ENCODE assay signal across 24 cellular contexts in the genomic region with DNA sequence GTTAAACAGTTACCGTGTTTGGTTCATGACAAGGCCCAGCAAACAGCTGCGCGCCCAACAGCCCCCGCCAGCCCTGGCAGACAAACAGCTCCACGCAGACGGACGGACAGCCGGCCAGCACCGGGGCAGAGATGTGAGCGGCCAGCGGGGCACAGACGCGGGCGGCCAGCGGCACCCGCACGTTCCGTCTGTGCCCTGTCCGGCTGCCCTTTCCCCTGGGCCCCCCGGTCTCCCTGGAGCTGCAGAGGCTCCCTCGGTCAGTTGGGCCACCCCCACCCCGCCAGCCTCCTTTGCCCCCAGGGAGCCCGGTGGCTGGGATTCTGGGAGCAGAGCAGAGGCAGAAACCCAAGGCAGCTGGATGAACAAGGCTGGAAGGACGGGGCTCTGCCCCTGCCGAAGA.
"Had no signal": no experiment of that assay in that cellular context is flagged by ENCODE, and none has a peak within 500 bp of the region (broad histone marks: within the 10 kb centered on the region; RNA-seq: fewer than 3 reads in every experiment).

No MANE protein-coding gene starts in this region.

- DNase-seq: activated CD4-positive, alpha-beta T cell treated with anti-CD3 and anti-CD28 coated beads for 48 hours; activated CD4-positive, alpha-beta T cell treated with anti-CD3 and anti-CD28 coated beads, Interleukin-2, amount 50 U/mL, for 4 hours; activated CD4-positive, CD25-positive, alpha-beta regulatory T cell treated with anti-CD3 and anti-CD28 coated beads, Interleukin-2, amount 50 U/mL, for 72 hours; activated CD8-positive, alpha-beta memory T cell treated with anti-CD3 and anti-CD28 coated beads for 24 hours; activated effector memory CD4-positive, alpha-beta T cell treated with anti-CD3 and anti-CD28 coated beads, Interleukin-2, amount 50 U/mL, for 16 hours; activated naive CD4-positive, alpha-beta T cell treated with Interleukin-2 at 50 U/mL for 16 hours; activated naive CD8-positive, alpha-beta T cell treated with anti-CD3 and anti-CD28 coated beads, Interleukin-2, amount 50 U/mL, for 24 hours; activated T-cell treated with anti-CD3 and anti-CD28 coated beads, Interleukin-2, amount 50 U/mL, for 4 hours; amniotic stem cell; body of pancreas; KG1; NCI-H1048; NCI-H187 treated with DMSO at 0.1 percent for 48 hours; NCI-H2081 treated with DMSO at 0.1 percent for 48 hours; NCI-H526; NCI-H774; OCI-M1; T-helper 17 cell; T-helper 9 cell had no signal

- H3K27ac ChIP-seq: ascending aorta, body of pancreas, SJSA1 had no signal

- H3K4me3 Mint-ChIP-seq: activated naive CD8-positive, alpha-beta T cell treated with anti-CD3 and anti-CD28 coated beads, Interleukin-2, amount 50 U/mL, for 24 hours; activated T-cell treated with anti-CD3 and anti-CD28 coated beads, Interleukin-2, amount 50 U/mL, for 4 hours; IgD-negative memory B cell; T-helper 17 cell; WTC11 had no signal

- H3K4me1 Mint-ChIP-seq: activated naive CD8-positive, alpha-beta T cell treated with anti-CD3 and anti-CD28 coated beads, Interleukin-2, amount 50 U/mL, for 24 hours; IgD-negative memory B cell; T-helper 17 cell; WTC11 had no signal

- H3K4me1 ChIP-seq: ascending aorta, body of pancreas, SJSA1 had no signal

- H3K9me3 ChIP-seq: body of pancreas, SJSA1 had no signal

- H3K27me3 ChIP-seq: ascending aorta had no signal

- H3K36me3 ChIP-seq: ascending aorta, SJSA1 had no signal

- H3K9me3 Mint-ChIP-seq: activated naive CD4-positive, alpha-beta T cell treated with anti-CD3 and anti-CD28 coated beads, Interleukin-2, amount 50 U/mL, for 72 hours had no signal

- H3K36me3 Mint-ChIP-seq: activated naive CD4-positive, alpha-beta T cell treated with anti-CD3 and anti-CD28 coated beads, Interleukin-2, amount 50 U/mL, for 72 hours; IgD-negative memory B cell; WTC11 had no signal

- H3K27ac Mint-ChIP-seq: activated naive CD4-positive, alpha-beta T cell treated with anti-CD3 and anti-CD28 coated beads, Interleukin-2, amount 50 U/mL, for 72 hours; activated naive CD8-positive, alpha-beta T cell treated with anti-CD3 and anti-CD28 coated beads, Interleukin-2, amount 50 U/mL, for 24 hours; IgD-negative memory B cell; T-helper 17 cell; WTC11 had no signal

- H3K4me3 ChIP-seq: ascending aorta, body of pancreas, SJSA1 had no signal
